Comparison of ENCODE assay signal across 1 cellular context in the genomic region with DNA sequence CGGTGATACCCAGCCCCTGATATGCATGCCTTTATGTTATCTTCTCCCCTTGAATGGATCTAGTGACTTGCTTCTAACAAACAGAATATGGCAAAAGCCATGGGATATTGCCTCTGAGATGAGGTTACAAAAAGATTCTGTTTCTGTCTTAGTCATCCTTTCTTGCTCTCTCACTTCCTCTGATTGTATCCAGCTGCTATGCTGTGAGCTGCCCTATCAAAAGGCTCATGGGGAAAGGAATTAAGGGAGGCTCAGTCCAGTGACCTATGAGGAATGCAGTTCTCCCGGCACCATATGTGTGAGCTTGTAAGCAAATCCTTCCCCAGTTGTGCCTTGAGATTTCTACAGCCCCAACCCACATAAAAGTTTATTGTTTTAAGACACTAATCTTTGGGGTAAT.
TF ChIP-seq lines count a peak whose summit lies in the region.

No MANE protein-coding gene starts in this region.

TF ChIP-seq in H1, 55 proteins besides CTCF, POLR2A, EP300 and RAD21:
- TF ChIP-seq RXRA (IDR thresholded peaks at IDR 0.05; ENCODE audit: insufficient read depth, low read depth, low read length) (no peak), CBX5 (IDR thresholded peaks at IDR 0.05; ENCODE audit: low read depth, low read length) (no peak)
